Comparison of ENCODE assay signal across 8 cellular contexts in the genomic region with DNA sequence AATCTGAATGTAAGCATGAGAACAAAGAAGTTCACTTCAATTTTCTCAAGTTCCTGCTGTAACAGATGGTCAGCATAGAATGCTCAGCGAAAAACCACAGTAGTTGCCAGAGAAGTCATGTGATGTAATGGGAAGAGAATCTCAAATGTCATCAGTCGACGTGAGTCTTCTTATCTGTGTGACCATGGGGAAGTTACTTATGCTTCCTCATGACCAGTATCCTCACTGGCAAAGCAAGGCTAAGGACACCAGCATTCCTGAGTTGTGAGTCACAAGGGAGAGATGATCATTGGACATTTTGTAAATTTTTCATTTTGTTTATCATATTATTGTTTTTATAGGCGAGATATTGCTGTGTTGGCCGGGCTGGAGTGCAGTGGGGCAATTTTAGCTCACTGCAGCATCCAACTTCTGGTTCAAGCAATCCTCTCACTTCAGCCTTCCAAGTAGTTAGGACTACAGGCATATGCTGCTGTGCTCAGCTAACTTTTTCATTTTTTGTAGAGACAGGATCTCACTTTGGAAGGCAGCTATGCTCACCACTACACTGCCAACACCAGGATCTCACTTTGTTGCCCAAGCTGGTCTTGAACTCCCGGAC. TPM values are rescaled to one million over a fixed set of nuclear protein-coding genes. Genes with fewer than 3 reads are reported as not detected.
A peak's percentile ranks its signal among the peaks of the same experiment; 100 is the strongest.
DNase-seq lines count a peak whose midpoint lies in the region; ATAC-seq, FAIRE-seq and TF ChIP-seq lines count a peak whose summit lies in the region.

No MANE protein-coding gene starts in this region.

- no peaks in the 10 kb centered on the region for H3K27me3 ChIP-seq in fibroblast of lung (ENCODE audit: control insufficient read depth, insufficient read depth, low read length)

- peaks cover 7% of the 10 kb centered on the region for H3K4me1 ChIP-seq in fibroblast of lung (ENCODE audit: control insufficient read depth, extremely low read depth, insufficient read depth, low read length)

- no peak for TF ChIP-seq POLR2A in GM12892 (IDR thresholded peaks at IDR 0.05; ENCODE audit: low read depth, low read length)

- no peaks in the 10 kb centered on the region for H3K36me3 ChIP-seq in fibroblast of lung (ENCODE audit: control insufficient read depth, insufficient read depth, low read length)

- no peaks in the 10 kb centered on the region for H4K20me1 ChIP-seq in fibroblast of lung (ENCODE audit: control insufficient read depth, extremely low read depth, insufficient read depth, low read length)

- H3K9me3 Mint-ChIP-seq in osteocyte (ENCODE audit: unreplicated experiment), result no peaks in the 10 kb centered on the region
- H3K9me3 Mint-ChIP-seq in stimulated activated naive CD8-positive, alpha-beta T cell treated with anti-CD3 and anti-CD28 coated beads, Interleukin-15, amount 100 ng/mL, for 72 hours, result no peaks in the 10 kb centered on the region

- H3K27ac Mint-ChIP-seq in osteocyte (ENCODE audit: unreplicated experiment), result peak overlapping the region; percentile 91
- no peak overlapping the region for H3K27ac Mint-ChIP-seq in stimulated activated naive CD8-positive, alpha-beta T cell treated with anti-CD3 and anti-CD28 coated beads, Interleukin-15, amount 100 ng/mL, for 72 hours

- peak overlapping the region; percentile 33 for H3K4me2 ChIP-seq in fibroblast of lung (ENCODE audit: extremely low read depth, insufficient read depth, low read length)

- peaks cover 21% of the 10 kb centered on the region for H3K4me1 Mint-ChIP-seq in osteocyte (ENCODE audit: unreplicated experiment)
- peaks cover 38% of the 10 kb centered on the region for H3K4me1 Mint-ChIP-seq in stimulated activated naive CD8-positive, alpha-beta T cell treated with anti-CD3 and anti-CD28 coated beads, Interleukin-15, amount 100 ng/mL, for 72 hours

- H2AFZ ChIP-seq in fibroblast of lung (ENCODE audit: low read length), result no peak overlapping the region

- peak; percentile 59 for ATAC-seq in HG03045 (IDR thresholded peaks at IDR 0.05; ENCODE audit: unreplicated experiment)
- no peak for ATAC-seq in stimulated activated naive CD8-positive, alpha-beta T cell treated with anti-CD3 and anti-CD28 coated beads, Interleukin-15, amount 100 ng/mL, for 72 hours

- no peak for FAIRE-seq in GM12892 (lab: Jason Lieb, UNC)

- peak overlapping the region; percentile 86 for H3K27ac ChIP-seq in fibroblast of lung (ENCODE audit: insufficient read depth, low read length)

- no peak overlapping the region for H3K4me3 Mint-ChIP-seq in osteocyte (ENCODE audit: unreplicated experiment)
- H3K4me3 Mint-ChIP-seq in stimulated activated naive CD8-positive, alpha-beta T cell treated with anti-CD3 and anti-CD28 coated beads, Interleukin-15, amount 100 ng/mL, for 72 hours, result no peak overlapping the region

- H3K36me3 Mint-ChIP-seq in osteocyte (ENCODE audit: unreplicated experiment), result peaks cover 2% of the 10 kb centered on the region

- no peak overlapping the region for H3K4me3 ChIP-seq in fibroblast of lung (replicated peaks in 1 of 4; ENCODE audit: control extremely low read depth in 1 of 4, insufficient read depth in 1 of 4, low read depth in 3 of 4, low read length in 4 of 4)

- no peaks in the 10 kb centered on the region for H3K79me2 ChIP-seq in fibroblast of lung (ENCODE audit: control insufficient read depth, insufficient read depth, low read length)

- H3K9me3 ChIP-seq in fibroblast of lung (ENCODE audit: control insufficient read depth, insufficient read depth, low read depth, low read length), result no peaks in the 10 kb centered on the region

- DNase-seq in ELR (ENCODE audit: low read depth), result peak; percentile 99
- DNase-seq in RPMI8226, result peak; percentile 4
- peak; percentile 99 to 100 for DNase-seq in fibroblast of lung (ENCODE audit: low read depth in 2 of 2)
- no peak for DNase-seq in osteocyte (ENCODE audit: extremely low spot score, unreplicated experiment)
- DNase-seq in stimulated activated naive CD8-positive, alpha-beta T cell treated with anti-CD3 and anti-CD28 coated beads, Interleukin-15, amount 100 ng/mL, for 72 hours, result no peak
- DNase-seq in GM12892 (ENCODE audit: insufficient read length), result no peak
- no peak for DNase-seq in NCI-H2107 (lab: John Stamatoyannopoulos, UW)

- peak overlapping the region; percentile 21 for H3K9ac ChIP-seq in fibroblast of lung (ENCODE audit: insufficient read depth, low read length)

- no peak for TF ChIP-seq CTCF in fibroblast of lung (conservative IDR thresholded peaks at IDR 0.05 in 1 of 2, IDR thresholded peaks at IDR 0.05 in 1 of 2; ENCODE audit: low read depth in 1 of 2, low read length in 2 of 2)
- no peak for TF ChIP-seq CTCF in osteocyte (IDR thresholded peaks at IDR 0.05)

- no peaks in the 10 kb centered on the region for H3K27me3 Mint-ChIP-seq in osteocyte (ENCODE audit: unreplicated experiment)
- no peaks in the 10 kb centered on the region for H3K27me3 Mint-ChIP-seq in stimulated activated naive CD8-positive, alpha-beta T cell treated with anti-CD3 and anti-CD28 coated beads, Interleukin-15, amount 100 ng/mL, for 72 hours

RNA-seq across cellular contexts. Expression of a gene that starts 21.9 kb away (rescaled TPM):
- 60.4 and 132 TPM in 2 replicates for total RNA-seq in fibroblast of lung
- polyA plus RNA-seq in fibroblast of lung, result 137 and 154 TPM in 2 replicates
- 81.3 and 102 TPM in 2 replicates for polyA plus RNA-seq in fibroblast of lung (2012)
- 213 and 223 TPM in 2 replicates for polyA minus RNA-seq in fibroblast of lung (ENCODE audit: low replicate concordance)
- 448 and 492 TPM in 2 replicates for total RNA-seq in osteocyte
- polyA plus RNA-seq in GM12892 (2012; ENCODE audit: missing spikeins), result 17.5 TPM

Comparison
In these comparisons a context has a peak if more than half of its experiments do, and no peak if none do; other contexts are left out.
1. DNase-seq: peak in ELR (single experiment), RPMI8226 (single experiment) and fibroblast of lung (2 of 2); none in osteocyte (single experiment), stimulated activated naive CD8-positive, alpha-beta T cell treated with anti-CD3 and anti-CD28 coated beads, Interleukin-15, amount 100 ng/mL, for 72 hours (0 of 2), GM12892 (single experiment) and NCI-H2107 (single experiment).